In genomic region chr18:51059969-51060368, GRCh38 we compare ENCODE assay signal across 26 cellular contexts.
"Had no signal": no experiment of that assay in that cellular context is flagged by ENCODE, and none has a peak within 500 bp of the region (broad histone marks: within the 10 kb centered on the region; RNA-seq: fewer than 3 reads in every experiment).

No MANE protein-coding gene starts in this region.

- H3K27me3 ChIP-seq: brain microvascular endothelial cell, dorsolateral prefrontal cortex had no signal

- ATAC-seq: activated CD4-positive, alpha-beta T cell treated with anti-CD3 and anti-CD28 coated beads for 36 hours; activated CD8-positive, alpha-beta memory T cell treated with anti-CD3 and anti-CD28 coated beads, Interleukin-2, amount 10 ng/mL, durations not matched to agents 7 days and 5 days; activated CD8-positive, alpha-beta T cell treated with anti-CD3 and anti-CD28 coated beads, Interleukin-2, amount 10 ng/mL, durations not matched to agents 7 days and 5 days; esophagus mucosa had no signal

- FAIRE-seq: astrocyte, bronchial epithelial cell, frontal cortex had no signal

- DNase-seq: activated CD4-positive, alpha-beta memory T cell treated with anti-CD3 and anti-CD28 coated beads for 36 hours; activated CD4-positive, alpha-beta T cell treated with anti-CD3 and anti-CD28 coated beads for 36 hours; activated CD4-positive, alpha-beta T cell treated with anti-CD3 and anti-CD28 coated beads, Interleukin-2, amount 10 ng/mL, durations not matched to agents 24 days and 14 days; activated CD4-positive, CD25-positive, alpha-beta regulatory T cell; activated CD4-positive, CD25-positive, alpha-beta regulatory T cell treated with anti-CD3 and anti-CD28 coated beads, Interleukin-2, amount 50 U/mL, for 72 hours; activated CD8-positive, alpha-beta memory T cell treated with anti-CD3 and anti-CD28 coated beads, Interleukin-2, amount 10 ng/mL, durations not matched to agents 7 days and 5 days; activated CD8-positive, alpha-beta memory T cell treated with anti-CD3 and anti-CD28 coated beads, Interleukin-2, amount 50 U/mL, for 4 hours; activated CD8-positive, alpha-beta T cell treated with anti-CD3 and anti-CD28 coated beads, Interleukin-2, amount 10 ng/mL, durations not matched to agents 7 days and 5 days; activated effector memory CD4-positive, alpha-beta T cell treated with anti-CD3 and anti-CD28 coated beads, Interleukin-2, amount 50 U/mL, for 16 hours; activated naive CD4-positive, alpha-beta T cell treated with anti-CD3 and anti-CD28 coated beads, Interleukin-2, amount 10 ng/mL, durations not matched to agents 7 days and 5 days; activated T-cell treated with anti-CD3 and anti-CD28 coated beads, Interleukin-2, amount 50 U/mL, for 1 hour; activated T-cell treated with anti-CD3 and anti-CD28 coated beads, Interleukin-2, amount 50 U/mL, for 48 hours; amniotic stem cell; anterior cingulate cortex; brain microvascular endothelial cell; dorsolateral prefrontal cortex; effector memory CD4-positive, alpha-beta T cell; endodermal cell; foreskin fibroblast; head of caudate nucleus; T-helper 2 cell had no signal

- H3K4me3 ChIP-seq: coronary artery, dorsolateral prefrontal cortex had no signal

- H3K27ac ChIP-seq: brain microvascular endothelial cell, coronary artery, dorsolateral prefrontal cortex had no signal
